In the genomic region with DNA sequence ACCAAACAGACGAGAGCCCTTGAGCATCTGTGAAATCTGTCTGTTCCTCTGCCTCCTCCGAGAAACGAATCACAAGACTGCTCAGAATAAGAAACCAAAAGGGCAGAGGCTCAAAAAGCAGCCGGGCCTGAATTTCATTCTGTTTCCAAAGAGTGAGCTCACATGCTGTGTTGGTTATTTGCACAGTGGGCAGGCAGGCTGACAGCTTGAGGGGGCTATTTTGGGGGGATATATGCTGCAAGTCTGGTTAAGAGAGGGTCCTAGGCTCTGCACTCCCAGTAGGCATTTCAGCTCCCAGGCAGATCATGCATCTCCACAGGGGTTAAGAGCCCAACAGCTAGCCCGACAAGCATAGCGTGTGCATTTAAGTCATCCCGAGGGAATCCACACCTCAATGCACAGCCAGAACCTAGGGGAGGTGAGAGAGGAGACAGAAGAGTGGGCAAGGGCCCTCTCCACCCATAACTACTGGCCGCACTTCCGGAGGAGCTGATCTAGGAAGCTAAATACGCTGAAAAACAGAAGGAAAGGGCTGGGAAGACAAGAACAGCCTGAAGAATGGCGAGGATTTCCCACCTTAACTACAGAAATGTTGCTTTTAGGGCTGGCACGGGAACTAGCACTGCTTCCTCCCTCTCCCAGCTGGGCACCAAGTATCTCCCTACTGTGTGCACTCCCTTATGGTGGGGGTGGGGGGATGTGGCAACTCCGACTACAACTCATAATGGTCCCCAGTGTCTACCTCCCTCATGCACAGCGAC, we compare ENCODE assay signal across 20 cellular contexts. TPM values are rescaled to one million over a fixed set of nuclear protein-coding genes. Genes with fewer than 3 reads are reported as not detected.
DNase-seq lines count a peak whose midpoint lies in the region; ATAC-seq and TF ChIP-seq lines count a peak whose summit lies in the region.
"Had no signal": no experiment of that assay in that cellular context is flagged by ENCODE, and none has a peak within 500 bp of the region (broad histone marks: within the 10 kb centered on the region; RNA-seq: fewer than 3 reads in every experiment).

No MANE protein-coding gene starts in this region.

- CTCF ChIA-PET in HEK293 (lab: Yijun Ruan, JAX): interaction anchor here (1.0 kb wide), 1 partner anchor 74 kb away, joined by 5 read pairs; no protein-coding TSS in a partner anchor

- POLR2A ChIA-PET in HEK293 (lab: Yijun Ruan, JAX): no interaction called here

- H3K27me3 Mint-ChIP-seq in glutamatergic neuron (ENCODE audit: unreplicated experiment): peaks cover 22% of the 10 kb centered on the region
- peaks cover 68% of the 10 kb centered on the region for H3K27me3 Mint-ChIP-seq in stimulated activated memory B cell treated with anti-CD40 and anti-IgM and Interleukin-4, amounts not matched to agents 10 μg/mL and 1 μg/mL and 100 μg/mL, for 72 hours

- TF ChIP-seq CTCF in BE2C (IDR thresholded peaks at IDR 0.05; ENCODE audit: low read depth, low read length) (no peak), HEK293 (tag by site-specific recombination; IDR thresholded peaks at IDR 0.05) (no peak), glutamatergic neuron (IDR thresholded peaks at IDR 0.05; ENCODE audit: partially characterized antibody, unreplicated experiment) (no peak)

- peaks cover 12% of the 10 kb centered on the region for H3K36me3 Mint-ChIP-seq in glutamatergic neuron (ENCODE audit: unreplicated experiment)
- peaks cover 6% of the 10 kb centered on the region for H3K36me3 Mint-ChIP-seq in stimulated activated memory B cell treated with anti-CD40 and anti-IgM and Interleukin-4, amounts not matched to agents 10 μg/mL and 1 μg/mL and 100 μg/mL, for 72 hours

- peak overlapping the region; percentile 92 for H3K27ac Mint-ChIP-seq in glutamatergic neuron (ENCODE audit: unreplicated experiment)
- H3K27ac Mint-ChIP-seq in stimulated activated memory B cell treated with anti-CD40 and anti-IgM and Interleukin-4, amounts not matched to agents 10 μg/mL and 1 μg/mL and 100 μg/mL, for 72 hours: no peak overlapping the region
- H3K27ac Mint-ChIP-seq: activated naive CD4-positive, alpha-beta T cell treated with anti-CD3 and anti-CD28 coated beads, Interleukin-2, amount 50 U/mL, for 24 hours; immature natural killer cell had no signal

- H3K9me3 Mint-ChIP-seq in glutamatergic neuron (ENCODE audit: unreplicated experiment): peaks cover 26% of the 10 kb centered on the region
- H3K9me3 Mint-ChIP-seq in stimulated activated memory B cell treated with anti-CD40 and anti-IgM and Interleukin-4, amounts not matched to agents 10 μg/mL and 1 μg/mL and 100 μg/mL, for 72 hours: peaks cover 7% of the 10 kb centered on the region

- no peak overlapping the region; the same call in 1 of the 2 replicates for H3K4me3 ChIP-seq in BE2C (ENCODE audit: low read depth, low read length)
- no peak overlapping the region for H3K4me3 ChIP-seq in HEK293 (ENCODE audit: low read depth, low read length)
- no peak overlapping the region for H3K4me3 ChIP-seq in right cardiac atrium (ENCODE audit: low read length)
- H3K4me3 ChIP-seq: gastroesophageal sphincter had no signal

- H3K9me3 ChIP-seq in BE2C (no peaks in the 10 kb centered on the region), HEK293 (ENCODE audit: control insufficient read depth, insufficient read depth, low read depth, low read length) (no peaks in the 10 kb centered on the region), right cardiac atrium (ENCODE audit: control insufficient read depth, low read length) (no peaks in the 10 kb centered on the region)

- 40% methylated on average over 14 of the region's 14 CpGs for WGBS in right cardiac atrium

- H3K4me3 Mint-ChIP-seq in glutamatergic neuron (ENCODE audit: unreplicated experiment): peak overlapping the region; percentile 94
- H3K4me3 Mint-ChIP-seq in stimulated activated memory B cell treated with anti-CD40 and anti-IgM and Interleukin-4, amounts not matched to agents 10 μg/mL and 1 μg/mL and 100 μg/mL, for 72 hours: no peak overlapping the region
- H3K4me3 Mint-ChIP-seq: activated naive CD4-positive, alpha-beta T cell treated with anti-CD3 and anti-CD28 coated beads, Interleukin-2, amount 50 U/mL, for 24 hours had no signal

- H3K4me1 ChIP-seq in BE2C: peaks cover 18% of the 10 kb centered on the region
- no peaks in the 10 kb centered on the region; the same call in 1 of the 2 replicates for H3K4me1 ChIP-seq in HEK293 (ENCODE audit: control insufficient read depth, insufficient read depth, low read length)
- no peaks in the 10 kb centered on the region for H3K4me1 ChIP-seq in right cardiac atrium (ENCODE audit: control insufficient read depth, insufficient read depth, low read length)

- no peak for ATAC-seq in stimulated activated memory B cell treated with anti-CD40 and anti-IgM and Interleukin-4, amounts not matched to agents 10 μg/mL and 1 μg/mL and 100 μg/mL, for 72 hours
- ATAC-seq in right cardiac atrium: no peak
- ATAC-seq in GM18502 (IDR thresholded peaks at IDR 0.05; ENCODE audit: poor library complexity, unreplicated experiment): no peak
- ATAC-seq: gastroesophageal sphincter had no signal

- H3K36me3 ChIP-seq in BE2C: no peaks in the 10 kb centered on the region
- H3K36me3 ChIP-seq in HEK293 (ENCODE audit: control insufficient read depth in 2 of 2, insufficient read depth in 1 of 2, low read length in 2 of 2): no peaks in the 10 kb centered on the region
- H3K36me3 ChIP-seq: gastroesophageal sphincter had no signal

- intact Hi-C loops in right cardiac atrium (cut with DNase I): no loop called here

- no peaks in the 10 kb centered on the region for H3K27me3 ChIP-seq in BE2C
- no peaks in the 10 kb centered on the region for H3K27me3 ChIP-seq in right cardiac atrium (ENCODE audit: control insufficient read depth, insufficient read depth)

- DNase-seq in BE2C (peak; percentile 21), NCI-H524 treated with DMSO at 0.1 percent for 48 hours (lab: John Stamatoyannopoulos, UW) (peak; percentile 39), glutamatergic neuron (no peak), right cardiac atrium (no peak), H4 (ENCODE audit: low spot score) (no peak)
- DNase-seq: DMS53; immature natural killer cell; mesenchymal stem cell; MM.1S; NCI-H748 treated with DMSO at 0.1 percent for 48 hours; occipital lobe; SHP77; stimulated activated naive CD4-positive, alpha-beta T cell treated with Interleukin-2 at 50 U/mL for 16 hours had no signal

- peaks cover 34% of the 10 kb centered on the region for H3K4me1 Mint-ChIP-seq in glutamatergic neuron (ENCODE audit: low read depth, unreplicated experiment)
- peaks cover 21% of the 10 kb centered on the region for H3K4me1 Mint-ChIP-seq in stimulated activated memory B cell treated with anti-CD40 and anti-IgM and Interleukin-4, amounts not matched to agents 10 μg/mL and 1 μg/mL and 100 μg/mL, for 72 hours

- H3K27ac ChIP-seq in HEK293 (ENCODE audit: extremely low read depth, low read depth, low read length) (no peak overlapping the region), right cardiac atrium (ENCODE audit: low read length) (no peak overlapping the region)
- H3K27ac ChIP-seq: gastroesophageal sphincter had no signal

TF ChIP-seq in HEK293, 187 proteins besides CTCF, POLR2A, EP300 and RAD21 (continues in another document):
- TF ChIP-seq, protein P1, sequence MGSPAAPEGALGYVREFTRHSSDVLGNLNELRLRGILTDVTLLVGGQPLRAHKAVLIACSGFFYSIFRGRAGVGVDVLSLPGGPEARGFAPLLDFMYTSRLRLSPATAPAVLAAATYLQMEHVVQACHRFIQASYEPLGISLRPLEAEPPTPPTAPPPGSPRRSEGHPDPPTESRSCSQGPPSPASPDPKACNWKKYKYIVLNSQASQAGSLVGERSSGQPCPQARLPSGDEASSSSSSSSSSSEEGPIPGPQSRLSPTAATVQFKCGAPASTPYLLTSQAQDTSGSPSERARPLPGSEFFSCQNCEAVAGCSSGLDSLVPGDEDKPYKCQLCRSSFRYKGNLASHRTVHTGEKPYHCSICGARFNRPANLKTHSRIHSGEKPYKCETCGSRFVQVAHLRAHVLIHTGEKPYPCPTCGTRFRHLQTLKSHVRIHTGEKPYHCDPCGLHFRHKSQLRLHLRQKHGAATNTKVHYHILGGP (tag by site-specific recombination; IDR thresholded peaks at IDR 0.05): no peak
- no peak for TF ChIP-seq ZNF274 (IDR thresholded peaks at IDR 0.05; ENCODE audit: low read length)
- no peak for TF ChIP-seq ZNF274 (tag by site-specific recombination; IDR thresholded peaks at IDR 0.05; ENCODE audit: borderline replicate concordance)
- TF ChIP-seq, protein P2, sequence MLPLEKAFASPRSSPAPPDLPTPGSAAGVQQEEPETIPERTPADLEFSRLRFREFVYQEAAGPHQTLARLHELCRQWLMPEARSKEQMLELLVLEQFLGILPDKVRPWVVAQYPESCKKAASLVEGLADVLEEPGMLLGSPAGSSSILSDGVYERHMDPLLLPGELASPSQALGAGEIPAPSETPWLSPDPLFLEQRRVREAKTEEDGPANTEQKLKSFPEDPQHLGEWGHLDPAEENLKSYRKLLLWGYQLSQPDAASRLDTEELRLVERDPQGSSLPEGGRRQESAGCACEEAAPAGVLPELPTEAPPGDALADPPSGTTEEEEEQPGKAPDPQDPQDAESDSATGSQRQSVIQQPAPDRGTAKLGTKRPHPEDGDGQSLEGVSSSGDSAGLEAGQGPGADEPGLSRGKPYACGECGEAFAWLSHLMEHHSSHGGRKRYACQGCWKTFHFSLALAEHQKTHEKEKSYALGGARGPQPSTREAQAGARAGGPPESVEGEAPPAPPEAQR (tag by site-specific recombination; IDR thresholded peaks at IDR 0.05): no peak
- no peak for TF ChIP-seq SCRT1 (tag by site-specific recombination; IDR thresholded peaks at IDR 0.05; ENCODE audit: borderline replicate concordance)
- 0 out of 2 replicates have a peak, but pooled peaks have one; percentile 32 for TF ChIP-seq ZNF76 (tag by site-specific recombination; IDR thresholded peaks at IDR 0.05; ENCODE audit: borderline replicate concordance, low read depth)
- TF ChIP-seq ZNF157 (tag by site-specific recombination; IDR thresholded peaks at IDR 0.05): no peak

RNA-seq across cellular contexts. Expression of a gene that starts 3.7 kb away (rescaled TPM):
- 7.0 TPM for polyA plus RNA-seq in BE2C (2012; ENCODE audit: insufficient read depth, insufficient read length, low read depth)
- 72.4 TPM for total RNA-seq in glutamatergic neuron (ENCODE audit: unreplicated experiment)
- 10 to 100 TPM; 25.2 to 32.6 (median 28.1) TPM for total RNA-seq in right cardiac atrium
- polyA plus RNA-seq in right cardiac atrium: 18.5 TPM
- 0.74 and 1.5 TPM in 2 replicates for total RNA-seq in H4 (2014; rRNA removed; shearing (Covaris generic))
- total RNA-seq: endothelial cell of umbilical vein; T-helper 2 cell treated with Interferon-gamma antibody and Interleukin-4, amounts not matched to agents 100 ng/mL and 5 ng/mL, for 36 hours had no signal
- polyA plus RNA-seq: immature natural killer cell had no signal

Comparison
In these comparisons a context has a peak if more than half of its experiments do, and no peak if none do; other contexts are left out.
1. DNase-seq: peak in BE2C (single experiment) and NCI-H524 treated with DMSO at 0.1 percent for 48 hours (single experiment); none in glutamatergic neuron (single experiment), right cardiac atrium (0 of 3) and H4 (single experiment).
2. RNA of a gene that starts 3.7 kb away (total RNA-seq): 72.4 TPM in glutamatergic neuron (single experiment) and 25.2 to 32.6 TPM in right cardiac atrium; 0.74 to 1.5 TPM in H4; every median in the first group is over 10 times any median in the second.